1 cellular context compared by ENCODE assay signal in the genomic region with DNA sequence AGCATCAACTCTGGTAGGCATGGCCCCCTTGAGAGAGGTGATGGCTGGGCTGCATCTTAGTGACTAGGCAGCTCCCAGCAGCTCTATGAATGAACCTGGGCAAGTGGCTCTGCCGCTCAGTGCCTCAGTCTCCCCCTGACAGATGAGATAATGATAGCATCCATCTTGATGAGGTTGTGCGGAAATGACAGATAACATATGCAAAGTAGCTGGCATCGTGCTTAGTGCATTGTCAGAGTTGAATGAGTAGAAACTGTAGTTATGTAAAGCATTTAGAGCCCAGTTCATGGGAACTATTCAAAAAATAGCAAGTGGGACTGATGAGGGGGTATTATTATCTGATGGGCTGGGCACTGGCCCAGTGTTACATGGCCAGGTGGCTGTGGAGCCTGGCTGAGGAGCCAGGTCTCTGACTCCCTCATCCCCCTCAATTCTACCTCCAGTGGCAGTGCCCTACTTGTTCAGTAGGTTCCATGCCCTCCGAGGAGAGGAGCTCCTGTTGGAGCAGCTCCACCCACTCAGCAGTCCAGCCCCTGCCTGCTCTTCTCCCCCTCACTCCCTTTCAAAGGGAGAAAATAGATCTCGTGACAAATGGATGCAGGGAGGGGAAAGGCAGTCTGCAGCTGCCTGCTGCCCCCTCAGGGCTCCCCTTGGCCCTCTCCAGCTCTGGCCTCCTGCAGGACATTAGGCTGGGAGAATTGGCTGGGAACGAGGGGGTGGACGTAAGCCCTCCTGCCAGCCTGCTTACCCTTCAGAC.
TF ChIP-seq lines count a peak whose summit lies in the region.

No MANE protein-coding gene starts in this region.

TF ChIP-seq in IMR-90, 13 proteins besides CTCF, POLR2A, EP300 and RAD21:
- TF ChIP-seq RCOR1 (IDR thresholded peaks at IDR 0.05; ENCODE audit: insufficient replicate concordance, low read length) (no peak), ELK1 (IDR thresholded peaks at IDR 0.05; ENCODE audit: borderline replicate concordance, low read depth, low read length) (no peak), NFE2L2 (IDR thresholded peaks at IDR 0.05; ENCODE audit: low read depth, low read length) (no peak), SMC3 (IDR thresholded peaks at IDR 0.05; ENCODE audit: low read depth, low read length) (no peak), BHLHE40 (IDR thresholded peaks at IDR 0.05; ENCODE audit: low read depth, low read length) (no peak), CEBPB (IDR thresholded peaks at IDR 0.05; ENCODE audit: low read depth, low read length) (no peak)
